24 cellular contexts compared by ENCODE assay signal in genomic region chr11:124311269-124311668, GRCh38. TPM values are rescaled to one million over a fixed set of nuclear protein-coding genes. Genes with fewer than 3 reads are reported as not detected.
A peak's percentile ranks its signal among the peaks of the same experiment; 100 is the strongest.
DNase-seq lines count a peak whose midpoint lies in the region; ATAC-seq, FAIRE-seq and TF ChIP-seq lines count a peak whose summit lies in the region.
"Had no signal": no experiment of that assay in that cellular context is flagged by ENCODE, and none has a peak within 500 bp of the region (broad histone marks: within the 10 kb centered on the region; RNA-seq: fewer than 3 reads in every experiment).

No MANE protein-coding gene starts in this region.

- H3K36me3 Mint-ChIP-seq in astrocyte (ENCODE audit: low read depth, unreplicated experiment) = no peaks in the 10 kb centered on the region
- H3K36me3 Mint-ChIP-seq in effector memory CD8-positive, alpha-beta T cell (ENCODE audit: insufficient read depth) = no peaks in the 10 kb centered on the region
- H3K36me3 Mint-ChIP-seq: CD14-positive monocyte; CD4-positive, alpha-beta memory T cell; CD4-positive, CD25-positive, alpha-beta regulatory T cell; CD8-positive, alpha-beta memory T cell had no signal

- no peaks in the 10 kb centered on the region for H3K9me3 Mint-ChIP-seq in astrocyte (ENCODE audit: unreplicated experiment)
- H3K9me3 Mint-ChIP-seq in effector memory CD8-positive, alpha-beta T cell = no peaks in the 10 kb centered on the region

- no peaks in the 10 kb centered on the region for H3K27me3 ChIP-seq in ACC112 (ENCODE audit: insufficient read depth, low read length)
- no peaks in the 10 kb centered on the region for H3K27me3 ChIP-seq in astrocyte (ENCODE audit: insufficient read depth, low read length)
- no peaks in the 10 kb centered on the region for H3K27me3 ChIP-seq in pancreas
- H3K27me3 ChIP-seq: BLaER1 had no signal

- no peaks in the 10 kb centered on the region for H3K36me3 ChIP-seq in ACC112 (ENCODE audit: insufficient read depth, low read length)
- H3K36me3 ChIP-seq in astrocyte (ENCODE audit: insufficient read depth, low read length) = no peaks in the 10 kb centered on the region
- H3K36me3 ChIP-seq in pancreas = no peaks in the 10 kb centered on the region
- H3K36me3 ChIP-seq: BE2C, BLaER1 had no signal

- H3K27ac ChIP-seq in ACC112 (ENCODE audit: low read depth, low read length) (peak overlapping the region; percentile 11; the same call in 1 of the 2 replicates), astrocyte (ENCODE audit: low read depth, low read length) (no peak overlapping the region), pancreas (no peak overlapping the region)
- H3K27ac ChIP-seq: 22Rv1, A549, BLaER1 had no signal

- no peak overlapping the region for H3K27ac Mint-ChIP-seq in astrocyte (ENCODE audit: unreplicated experiment)
- no peak overlapping the region for H3K27ac Mint-ChIP-seq in effector memory CD8-positive, alpha-beta T cell
- H3K27ac Mint-ChIP-seq: CD14-positive monocyte; CD4-positive, alpha-beta memory T cell; CD4-positive, CD25-positive, alpha-beta regulatory T cell; CD8-positive, alpha-beta memory T cell had no signal

- no peaks in the 10 kb centered on the region for H3K4me1 Mint-ChIP-seq in astrocyte (ENCODE audit: low read depth, unreplicated experiment)
- H3K4me1 Mint-ChIP-seq in effector memory CD8-positive, alpha-beta T cell (ENCODE audit: low read depth in 2 of 2) = no peaks in the 10 kb centered on the region
- H3K4me1 Mint-ChIP-seq: CD14-positive monocyte; CD4-positive, alpha-beta memory T cell; CD4-positive, CD25-positive, alpha-beta regulatory T cell; CD8-positive, alpha-beta memory T cell had no signal

- 27 to 33% methylated on average over 5 of the region's 5 CpGs for WGBS in pancreas, 2 donors

- H3K4me1 ChIP-seq in ACC112 (ENCODE audit: control insufficient read depth, insufficient read depth, low read length, unreplicated experiment) (peaks cover 12% of the 10 kb centered on the region), astrocyte (ENCODE audit: insufficient read depth, low read length) (peaks cover 5% of the 10 kb centered on the region), pancreas (peaks cover 0 to 8% (median 4%) of the 10 kb centered on the region in 3 donors)
- H3K4me1 ChIP-seq: A549, BE2C, BLaER1 had no signal

- no peaks in the 10 kb centered on the region for H3K27me3 Mint-ChIP-seq in astrocyte (ENCODE audit: low read depth, unreplicated experiment)
- H3K27me3 Mint-ChIP-seq in effector memory CD8-positive, alpha-beta T cell = no peaks in the 10 kb centered on the region
- H3K27me3 Mint-ChIP-seq: CD4-positive, alpha-beta memory T cell; CD8-positive, alpha-beta memory T cell had no signal

- H3K9ac ChIP-seq in astrocyte (ENCODE audit: low read length) = no peak overlapping the region
- H3K9ac ChIP-seq: BLaER1 had no signal

- H3K9me3 ChIP-seq in astrocyte (ENCODE audit: insufficient read depth, low read depth, low read length) = no peaks in the 10 kb centered on the region
- H3K9me3 ChIP-seq in pancreas = no peaks in the 10 kb centered on the region
- H3K9me3 ChIP-seq: A549, BE2C, BLaER1 had no signal

- H3K4me3 Mint-ChIP-seq in astrocyte (ENCODE audit: unreplicated experiment) = no peak overlapping the region
- H3K4me3 Mint-ChIP-seq in effector memory CD8-positive, alpha-beta T cell = no peak overlapping the region
- H3K4me3 Mint-ChIP-seq: CD14-positive monocyte; CD4-positive, alpha-beta memory T cell; CD4-positive, CD25-positive, alpha-beta regulatory T cell; CD8-positive, alpha-beta memory T cell had no signal

- H4K20me1 ChIP-seq in astrocyte (ENCODE audit: insufficient read depth, low read length) = no peaks in the 10 kb centered on the region
- H4K20me1 ChIP-seq: BLaER1 had no signal

- DNase-seq in astrocyte (ENCODE audit: low read depth) (no peak), pancreas (peak in 4 of 6 donors; percentile 21 to 67 (median 33)), NCI-H510A treated with DMSO at 0.1 percent for 48 hours (lab: John Stamatoyannopoulos, UW) (no peak)
- no peak for DNase-seq in effector memory CD8-positive, alpha-beta T cell
- DNase-seq: ACHN; BE2C; C1 segment of cervical spinal cord; CD4-positive, alpha-beta memory T cell; CD4-positive, CD25-positive, alpha-beta regulatory T cell; CD8-positive, alpha-beta memory T cell; COR-L47; DMS 273 treated with DMSO at 0.1 percent for 48 hours; DMS79 treated with DMSO at 0.1 percent for 48 hours; GF-D8 had no signal

- TF ChIP-seq CTCF in astrocyte (IDR thresholded peaks at IDR 0.05; ENCODE audit: insufficient read depth, low read depth, low read length) (no peak), pancreas (IDR thresholded peaks at IDR 0.05) (no peak)

- peak; percentile 84 to 95 (median 94) for ATAC-seq in pancreas
- no peak for ATAC-seq in effector memory CD8-positive, alpha-beta T cell (replicated peaks)
- ATAC-seq: A549 had no signal

- H3K79me2 ChIP-seq in ACC112 (ENCODE audit: control insufficient read depth, insufficient read depth, low read length, unreplicated experiment) (no peaks in the 10 kb centered on the region), astrocyte (ENCODE audit: insufficient read depth, low read length) (no peaks in the 10 kb centered on the region)

- H2AFZ ChIP-seq in ACC112 (ENCODE audit: low read length, unreplicated experiment) (no peak overlapping the region), astrocyte (ENCODE audit: low read depth, low read length) (no peak overlapping the region)

- no peak overlapping the region for H3K4me3 ChIP-seq in ACC112 (ENCODE audit: low read depth, low read length)
- no peak overlapping the region for H3K4me3 ChIP-seq in astrocyte (ENCODE audit: insufficient read depth, low read depth, low read length)
- no peak overlapping the region for H3K4me3 ChIP-seq in pancreas
- H3K4me3 ChIP-seq: A549, BLaER1 had no signal

- FAIRE-seq in astrocyte (lab: Jason Lieb, UNC) = no peak
- FAIRE-seq in pancreas (lab: Jason Lieb, UNC) = no peak
- FAIRE-seq: A549, G401.6, GM12891, GM19239 had no signal

- intact Hi-C loops in pancreas (cut with DNase I) = no loop called here

- peak overlapping the region; percentile 32 for H3K4me2 ChIP-seq in astrocyte (ENCODE audit: low read length)
- H3K4me2 ChIP-seq: A549, BLaER1 had no signal

RNA-seq across cellular contexts. Expression of gene OR8D1, which starts 2.5 kb away (rescaled TPM):
- total RNA-seq in astrocyte = not detected in 2 replicates
- not detected for total RNA-seq in pancreas
- not detected for polyA plus RNA-seq in pancreas
- total RNA-seq: A172; CD4-positive, alpha-beta memory T cell; CD4-positive, CD25-positive, alpha-beta regulatory T cell; CD8-positive, alpha-beta memory T cell had no signal
- polyA plus RNA-seq: A549; AG04450; CD14-positive monocyte; CD4-positive, alpha-beta memory T cell; CD4-positive, CD25-positive, alpha-beta regulatory T cell; CD8-positive, alpha-beta memory T cell had no signal

RNA-seq across cellular contexts. Expression of gene OR8D2, which starts 8.7 kb away (rescaled TPM):
- total RNA-seq in astrocyte (not detected in 2 replicates), pancreas (not detected)
- not detected for polyA plus RNA-seq in pancreas
- total RNA-seq: A172; CD4-positive, alpha-beta memory T cell; CD4-positive, CD25-positive, alpha-beta regulatory T cell; CD8-positive, alpha-beta memory T cell had no signal
- polyA plus RNA-seq: A549; AG04450; CD14-positive monocyte; CD4-positive, alpha-beta memory T cell; CD4-positive, CD25-positive, alpha-beta regulatory T cell; CD8-positive, alpha-beta memory T cell had no signal

RNA-seq across cellular contexts. Expression of gene OR8G5, which starts 55.1 kb away (rescaled TPM):
- total RNA-seq in astrocyte = not detected in 2 replicates
- not detected for total RNA-seq in pancreas
- polyA plus RNA-seq in pancreas = under 1 TPM in 1 of 2 donors, not detected in 1; 0.16 TPM
- total RNA-seq: A172; CD4-positive, alpha-beta memory T cell; CD4-positive, CD25-positive, alpha-beta regulatory T cell; CD8-positive, alpha-beta memory T cell had no signal
- polyA plus RNA-seq: A549; AG04450; CD14-positive monocyte; CD4-positive, alpha-beta memory T cell; CD4-positive, CD25-positive, alpha-beta regulatory T cell; CD8-positive, alpha-beta memory T cell had no signal

Comparison
In these comparisons a context has a peak if more than half of its experiments do, and no peak if none do; other contexts are left out.
1. DNase-seq: peak in pancreas (4 of 6); none in astrocyte (single experiment), effector memory CD8-positive, alpha-beta T cell (0 of 3) and NCI-H510A treated with DMSO at 0.1 percent for 48 hours (single experiment).